8 cellular contexts compared by ENCODE assay signal in the genomic region with DNA sequence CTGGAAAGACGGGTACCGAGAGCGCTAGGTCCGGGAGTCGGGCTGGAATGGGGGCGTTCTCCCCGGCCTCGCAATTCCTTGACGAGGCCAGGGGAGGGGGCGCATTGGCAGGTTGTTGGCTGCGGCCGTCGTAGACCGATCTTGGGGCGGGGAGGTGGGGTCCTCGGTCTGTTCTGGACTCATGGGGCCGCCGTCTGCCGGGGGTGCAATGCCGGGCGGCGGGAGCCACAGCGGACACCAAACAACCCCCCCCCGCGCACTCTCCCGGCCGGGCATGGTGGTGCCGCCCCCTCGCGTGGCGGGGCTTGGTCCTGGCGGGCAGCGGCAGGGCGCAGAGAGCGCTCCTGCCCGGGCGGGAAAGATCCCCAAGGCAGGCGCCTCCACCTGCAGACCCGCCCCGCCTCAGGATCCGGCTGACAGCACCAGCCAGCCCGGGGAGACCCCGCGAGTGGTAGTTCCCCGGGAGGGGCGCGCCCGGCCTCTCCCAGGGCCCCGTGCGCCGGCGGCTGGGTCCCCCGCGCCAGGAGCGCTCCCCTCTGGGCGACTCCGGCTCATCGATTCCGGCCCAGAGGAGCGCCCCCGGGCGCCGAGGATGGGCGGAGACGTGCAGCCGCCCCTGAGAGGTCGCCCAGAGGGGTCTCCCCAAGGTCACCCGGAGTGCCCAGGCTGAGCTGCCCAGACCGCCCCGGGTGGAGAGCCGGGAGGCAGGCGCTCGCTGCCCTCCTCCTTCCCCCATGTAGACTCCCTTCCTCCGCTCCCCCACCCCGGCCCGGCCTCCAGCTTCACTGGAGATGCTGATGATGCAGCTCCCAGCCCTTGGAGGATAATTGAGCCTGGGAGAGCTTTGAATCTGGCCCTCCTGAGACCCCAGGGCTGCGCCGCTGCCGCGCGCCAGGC. TPM values are rescaled to one million over a fixed set of nuclear protein-coding genes. Genes with fewer than 3 reads are reported as not detected.
DNase-seq lines count a peak whose midpoint lies in the region; ATAC-seq and TF ChIP-seq lines count a peak whose summit lies in the region.

No MANE protein-coding gene starts in this region.

- H4K8ac ChIP-seq in H9 (replicated peaks; ENCODE audit: insufficient read length, low read depth, low read length), result no peak overlapping the region

- H2BK12ac ChIP-seq in H9 (ENCODE audit: insufficient read length, low read depth, low read length), result no peak overlapping the region

- H3K14ac ChIP-seq in H9 (ENCODE audit: insufficient read depth, low read length), result no peak overlapping the region

- H3K4me3 ChIP-seq in brain microvascular endothelial cell (ENCODE audit: low read depth, low read length) (peak overlapping the region; percentile 45), lower leg skin (ENCODE audit: low read depth, poor library complexity, severe bottlenecking) (peak overlapping the region; percentile 32)

- no peaks in the 10 kb centered on the region for H3K9me3 ChIP-seq in H9 (ENCODE audit: control insufficient read depth, low read depth, low read length)

- H2AFZ ChIP-seq in H9 (ENCODE audit: low read length), result no peak overlapping the region

- H3K79me2 ChIP-seq in H9 (ENCODE audit: insufficient read depth, low read length), result no peaks in the 10 kb centered on the region

- peaks cover 0 to 6% (median 0%) of the 10 kb centered on the region in 3 experiments; a peak in 4 of 7 replicates for H3K36me3 Mint-ChIP-seq in H9 (ENCODE audit: insufficient read depth in 1 of 3, low read depth in 3 of 3)

- no peak overlapping the region for H3K4ac ChIP-seq in H9 (ENCODE audit: low read depth, low read length)

- intact Hi-C loops in lower leg skin (cut with DNase I; ENCODE audit: low total_unique reads), result no loop called here

- H4K5ac ChIP-seq in H9 (ENCODE audit: insufficient read length, low read depth, low read length), result no peak overlapping the region

- TF ChIP-seq POLR2A in lower leg skin (IDR thresholded peaks at IDR 0.05), result no peak

- H3K4me1 ChIP-seq in H9 (ENCODE audit: insufficient read depth, low read length), result peaks cover 3% of the 10 kb centered on the region; the same call in 1 of the 2 replicates

- H3K27ac ChIP-seq in H9 (ENCODE audit: insufficient read length, low read depth, low read length) (no peak overlapping the region), brain microvascular endothelial cell (no peak overlapping the region)

- peaks cover 25% of the 10 kb centered on the region for H3K27me3 Mint-ChIP-seq in H9 (ENCODE audit: low read depth)

- H3K79me1 ChIP-seq in H9 (ENCODE audit: insufficient read depth, low read depth, low read length, poor library complexity, severe bottlenecking), result no peaks in the 10 kb centered on the region

- H3K27ac Mint-ChIP-seq in H9, result peak overlapping the region in 1 of 3 experiments; percentile 15; a peak in 1 of 7 replicates

- H2BK15ac ChIP-seq in H9 (ENCODE audit: low read depth, low read length), result no peak overlapping the region

- no peaks in the 10 kb centered on the region for H4K20me1 ChIP-seq in H9 (ENCODE audit: control insufficient read depth, insufficient read depth, insufficient read length)

- no peak overlapping the region for H3T11ph ChIP-seq in H9 (ENCODE audit: low read length)

- no peak overlapping the region for H3K18ac ChIP-seq in H9 (ENCODE audit: insufficient read length, low read depth, low read length)

- peaks cover 21% of the 10 kb centered on the region for H3K23me2 ChIP-seq in H9 (ENCODE audit: insufficient read length, low read depth, low read length, poor library complexity, severe bottlenecking)

- no CpG with 5 or more reads among the region's 81 CpGs for WGBS in H9 (ENCODE audit: extremely low coverage, insufficient read length, low lambda C conversion rate)
- WGBS in lower leg skin, 2 donors, result 0 to 1% methylated on average over 19 to 46 of the region's 81 CpGs

- no peak overlapping the region for H2BK5ac ChIP-seq in H9 (ENCODE audit: insufficient read length, low read length)

- no peak overlapping the region for H2AK5ac ChIP-seq in H9 (ENCODE audit: insufficient read length, low read length)

- H3K27me3 ChIP-seq in H9 (ENCODE audit: insufficient read depth, low read length) (no peaks in the 10 kb centered on the region), brain microvascular endothelial cell (replicated peaks) (peaks cover 32% of the 10 kb centered on the region)

- peak; percentile 30 for TF ChIP-seq CTCF in H9 (conservative IDR thresholded peaks at IDR 0.05)
- TF ChIP-seq CTCF in brain microvascular endothelial cell (IDR thresholded peaks at IDR 0.05; ENCODE audit: low read depth, low read length, missing control alignments), result no peak
- no peak for TF ChIP-seq CTCF in lower leg skin (IDR thresholded peaks at IDR 0.05)

- H3K23ac ChIP-seq in H9 (ENCODE audit: insufficient read length, low read depth, low read length), result no peak overlapping the region

- no peak overlapping the region for H3K56ac ChIP-seq in H9 (ENCODE audit: insufficient read length, low read depth, low read length)

- ATAC-seq in GM18519 (IDR thresholded peaks at IDR 0.05; ENCODE audit: low FRiP score, unreplicated experiment), result no peak
- no peak for ATAC-seq in GM21390 (IDR thresholded peaks at IDR 0.05; ENCODE audit: unreplicated experiment)
- ATAC-seq in HG03565 (IDR thresholded peaks at IDR 0.05; ENCODE audit: unreplicated experiment), result no peak

- H3K36me3 ChIP-seq in brain microvascular endothelial cell (replicated peaks), result no peaks in the 10 kb centered on the region

- H3K4me2 ChIP-seq in H9 (ENCODE audit: insufficient read depth, insufficient read length, low read length), result peak overlapping the region; percentile 55

- in situ Hi-C loops in brain microvascular endothelial cell (cut with HindIII; ENCODE audit: low pct_ligation_motif_present, low sequenced_read_pairs), result no loop called here

- H3K4me1 Mint-ChIP-seq in H9, result peaks cover 34% of the 10 kb centered on the region in 2 experiments

- peaks cover 0 to 3% of the 10 kb centered on the region in 2 experiments; a peak in 1 of 5 replicates for H3K9me3 Mint-ChIP-seq in H9

- H2BK20ac ChIP-seq in H9 (ENCODE audit: low read depth, low read length, poor library complexity, severe bottlenecking), result no peak overlapping the region

- H3K4me3 Mint-ChIP-seq in H9, result peak overlapping the region; percentile 81 to 92

- peak overlapping the region; percentile 56 for H3K9ac ChIP-seq in H9 (ENCODE audit: extremely low read depth, insufficient read length, low read length)

- no peak for DNase-seq in H9
- DNase-seq in T-helper 1 cell, result peak; percentile 21 to 50 (median 28)
- no peak for DNase-seq in brain microvascular endothelial cell
- DNase-seq in lower leg skin (ENCODE audit: low spot score in 2 of 2), result peak in 1 of 2 donors; percentile 80
- peak; percentile 28 for DNase-seq in stimulated activated CD8-positive, alpha-beta memory T cell treated with anti-CD3 and anti-CD28 coated beads, Interleukin-12 subunit alpha, Interleukin-12 subunit beta, amount 100 ng/mL, for 4 hours (ENCODE audit: low read depth)

- H4K91ac ChIP-seq in H9 (ENCODE audit: insufficient read length, low read depth, low read length), result no peak overlapping the region

- H2BK120ac ChIP-seq in H9 (ENCODE audit: low read depth, low read length, poor library complexity, severe bottlenecking), result no peak overlapping the region

RNA-seq across cellular contexts. Expression of a gene that starts 0.7 kb away (rescaled TPM):
- 8.2 TPM in 2 replicates for total RNA-seq in H9 (2021)
- total RNA-seq in lower leg skin, result 1 to 10 TPM in 3 of 4 donors, under 1 TPM in 1; 0.72 to 3.0 (median 1.4) TPM

RNA-seq across cellular contexts. Expression of a gene that starts 57.9 kb away (rescaled TPM):
- 14.0 and 14.1 TPM in 2 replicates for total RNA-seq in H9 (2021)
- 10 to 100 TPM in 3 of 4 donors, 1 to 10 TPM in 1; 7.3 to 11.7 (median 10.8) TPM for total RNA-seq in lower leg skin

Comparison
In these comparisons a context has a peak if more than half of its experiments do, and no peak if none do; other contexts are left out.
1. DNase-seq: peak in T-helper 1 cell (5 of 5) and stimulated activated CD8-positive, alpha-beta memory T cell treated with anti-CD3 and anti-CD28 coated beads, Interleukin-12 subunit alpha, Interleukin-12 subunit beta, amount 100 ng/mL, for 4 hours (single experiment); none in H9 (single experiment) and brain microvascular endothelial cell (single experiment).